ENCODE assay signal across 28 cellular contexts in genomic region chr16:85184404-85184803, GRCh38.
"Had no signal": no experiment of that assay in that cellular context is flagged by ENCODE, and none has a peak within 500 bp of the region (broad histone marks: within the 10 kb centered on the region; RNA-seq: fewer than 3 reads in every experiment).

No MANE protein-coding gene starts in this region.

- FAIRE-seq: colon, kidney had no signal

- H3K4me1 Mint-ChIP-seq: immature natural killer cell, naive B cell had no signal

- DNase-seq: dermis blood vessel endothelial cell; dorsolateral prefrontal cortex; effector CD4-positive, alpha-beta T cell; effector memory CD4-positive, alpha-beta T cell; erythroblast; esophagus squamous epithelium; foreskin fibroblast; foreskin melanocyte; heart left ventricle; hypothalamus; immature natural killer cell; islet precursor cell; kidney; kidney glomerular epithelial cell; left lung; left ventricle myocardium superior; lower lobe of right lung; mesenchymal stem cell; mucosa of descending colon; naive B cell; naive thymus-derived CD8-positive, alpha-beta T cell had no signal

- H3K4me2 ChIP-seq: hepatocyte had no signal

- H3K4me3 Mint-ChIP-seq: immature natural killer cell; mesothelial cell of epicardium; naive B cell; naive thymus-derived CD8-positive, alpha-beta T cell had no signal

- H3K36me3 ChIP-seq: lower lobe of right lung had no signal

- H3K4me3 ChIP-seq: coronary artery, dorsolateral prefrontal cortex, esophagus squamous epithelium, gastroesophageal sphincter, heart left ventricle, hepatocyte, left lung, lower lobe of right lung, mucosa of descending colon had no signal

- H3K27ac ChIP-seq: coronary artery, dorsolateral prefrontal cortex, epithelial cell of prostate, esophagus squamous epithelium, gastroesophageal sphincter, hepatocyte, left lung, lower lobe of right lung had no signal

- H2AFZ ChIP-seq: hepatocyte had no signal

- H3K4me1 ChIP-seq: lower lobe of right lung had no signal

- H3K27ac Mint-ChIP-seq: immature natural killer cell; mesothelial cell of epicardium; naive B cell; naive thymus-derived CD8-positive, alpha-beta T cell had no signal

- H3K27me3 ChIP-seq: gastroesophageal sphincter, heart left ventricle, hepatocyte, left lung had no signal

- ATAC-seq: esophagus mucosa; gastroesophageal sphincter; heart left ventricle; left lung; left ventricle myocardium superior; lower lobe of right lung; mucosa of descending colon; naive thymus-derived CD8-positive, alpha-beta T cell had no signal
